Comparison of ENCODE assay signal across 20 cellular contexts in genomic region chr5:92704590-92704989, GRCh38.
"Had no signal": no experiment of that assay in that cellular context is flagged by ENCODE, and none has a peak within 500 bp of the region (broad histone marks: within the 10 kb centered on the region; RNA-seq: fewer than 3 reads in every experiment).

No MANE protein-coding gene starts in this region.

- ATAC-seq: activated T-cell treated with anti-CD3 and anti-CD28 coated beads, Interleukin-2, amount 50 U/mL, for 4 hours; foreskin keratinocyte; psoas muscle; T-helper 17 cell; WTC11 had no signal

- H3K4me1 ChIP-seq: esophagus muscularis mucosa, foreskin keratinocyte, psoas muscle, sigmoid colon, stomach, testis, upper lobe of left lung had no signal

- H3K9me3 ChIP-seq: esophagus muscularis mucosa, psoas muscle, sigmoid colon, stomach, testis, upper lobe of left lung had no signal

- H3K4me3 ChIP-seq: esophagus muscularis mucosa, psoas muscle, sigmoid colon, stomach, testis, upper lobe of left lung had no signal

- DNase-seq: activated CD4-positive, alpha-beta memory T cell treated with anti-CD3 and anti-CD28 coated beads, Interleukin-2, amount 10 ng/mL, durations not matched to agents 7 days and 5 days; activated CD4-positive, alpha-beta T cell treated with anti-CD3 and anti-CD28 coated beads for 4 hours; activated gamma-delta T cell; activated T-cell treated with anti-CD3 and anti-CD28 coated beads, Interleukin-2, amount 50 U/mL, for 4 hours; amygdala; cortex of kidney; effector CD4-positive, alpha-beta T cell; foreskin keratinocyte; head of caudate nucleus; nephron progenitor cell; occipital lobe; psoas muscle; sigmoid colon; stimulated activated CD4-positive, alpha-beta T cell treated with anti-CD3 and anti-CD28 coated beads, Interleukin-2, amount 100 ng/mL, for 24 hours; stomach; T-helper 17 cell; testis; upper lobe of left lung had no signal

- H3K27me3 ChIP-seq: esophagus muscularis mucosa, foreskin keratinocyte, sigmoid colon, stomach, testis, upper lobe of left lung had no signal

- H3K36me3 ChIP-seq: esophagus muscularis mucosa, sigmoid colon, stomach, upper lobe of left lung had no signal

- H3K27ac ChIP-seq: esophagus muscularis mucosa, foreskin keratinocyte, psoas muscle, sigmoid colon, stomach, testis, upper lobe of left lung had no signal
